Comparison of ENCODE assay signal across 9 cellular contexts in genomic region chr14:99595034-99595433, GRCh38. TPM values are rescaled to one million over a fixed set of nuclear protein-coding genes. Genes with fewer than 3 reads are reported as not detected.
DNase-seq lines count a peak whose midpoint lies in the region; ATAC-seq and TF ChIP-seq lines count a peak whose summit lies in the region.
"Had no signal": no experiment of that assay in that cellular context is flagged by ENCODE, and none has a peak within 500 bp of the region (broad histone marks: within the 10 kb centered on the region; RNA-seq: fewer than 3 reads in every experiment).

No MANE protein-coding gene starts in this region.

- H3K36me3 Mint-ChIP-seq in activated T-helper 17 cell treated with anti-CD3 and anti-CD28 coated beads, Interleukin-2, amount 50 U/mL, for 72 hours (ENCODE audit: low read depth): no peaks in the 10 kb centered on the region

- TF ChIP-seq CTCF in stomach (IDR thresholded peaks at IDR 0.05): no peak

- peak overlapping the region; percentile 66 for H3K4me3 Mint-ChIP-seq in activated T-helper 17 cell treated with anti-CD3 and anti-CD28 coated beads, Interleukin-2, amount 50 U/mL, for 72 hours

- peak overlapping the region; percentile 83 for H3K27ac Mint-ChIP-seq in activated T-helper 17 cell treated with anti-CD3 and anti-CD28 coated beads, Interleukin-2, amount 50 U/mL, for 72 hours

- no peaks in the 10 kb centered on the region for H3K9me3 Mint-ChIP-seq in activated T-helper 17 cell treated with anti-CD3 and anti-CD28 coated beads, Interleukin-2, amount 50 U/mL, for 72 hours

- peaks cover 12% of the 10 kb centered on the region for H3K4me1 Mint-ChIP-seq in activated T-helper 17 cell treated with anti-CD3 and anti-CD28 coated beads, Interleukin-2, amount 50 U/mL, for 72 hours

- H3K27me3 ChIP-seq in stomach: no peaks in the 10 kb centered on the region

- no peak overlapping the region for H3K4me3 ChIP-seq in stomach
- H3K4me3 ChIP-seq: A549 had no signal

- DNase-seq in activated T-cell treated with anti-CD3 and anti-CD28 coated beads for 24 hours (ENCODE audit: low read depth) (peak; percentile 28), activated T-cell treated with anti-CD3 and anti-CD28 coated beads for 4 hours (no peak), stomach (no peak), MV-4-11 (lab: John Stamatoyannopoulos, UW) (no peak), NCI-H2227 (lab: John Stamatoyannopoulos, UW; ENCODE audit: unreplicated experiment) (no peak), mucosa of gallbladder (ENCODE audit: low spot score) (no peak)

- no peaks in the 10 kb centered on the region for H3K27me3 Mint-ChIP-seq in activated T-helper 17 cell treated with anti-CD3 and anti-CD28 coated beads, Interleukin-2, amount 50 U/mL, for 72 hours

- WGBS in stomach, 5 donors: 61 to 79% (median 72%) methylated on average over 8 to 9 of the region's 9 CpGs

- no peak for TF ChIP-seq EP300 in stomach (IDR thresholded peaks at IDR 0.05)

- peaks cover 91 to 98% (median 95%) of the 10 kb centered on the region in 4 donors for H3K4me1 ChIP-seq in stomach

- H3K9me3 ChIP-seq in stomach: no peaks in the 10 kb centered on the region
- H3K9me3 ChIP-seq: A549 had no signal

- no peak for TF ChIP-seq POLR2A in stomach (IDR thresholded peaks at IDR 0.05)

- no peaks in the 10 kb centered on the region for H3K36me3 ChIP-seq in stomach

- peak overlapping the region; percentile 80 to 92 (median 85) for H3K27ac ChIP-seq in stomach

- peak; percentile 82 for ATAC-seq in HG03196 (IDR thresholded peaks at IDR 0.05; ENCODE audit: unreplicated experiment)
- peak; percentile 96 for ATAC-seq in activated T-helper 17 cell treated with anti-CD3 and anti-CD28 coated beads, Interleukin-2, amount 50 U/mL, for 72 hours (replicated peaks)
- ATAC-seq: A549 had no signal

- intact Hi-C loops in stomach (cut with DNase I; ENCODE audit: low total_unique reads): no loop called here

RNA-seq across cellular contexts. Expression of gene CCDC85C, which starts 9.0 kb away (rescaled TPM):
- total RNA-seq in activated T-helper 17 cell treated with anti-CD3 and anti-CD28 coated beads, Interleukin-2, amount 50 U/mL, for 72 hours: 1 to 10 TPM; 2.8 to 3.4 TPM
- 10 to 100 TPM; 10.5 to 28.6 (median 14.5) TPM for total RNA-seq in stomach
- 10 to 100 TPM; 11.4 to 20.1 (median 17.3) TPM for polyA plus RNA-seq in stomach
- total RNA-seq in mucosa of gallbladder: 41.3 TPM

RNA-seq across cellular contexts. Expression of gene HHIPL1, which starts 49.9 kb away (rescaled TPM):
- under 1 TPM in 1 of 2 donors, not detected in 1; 0.19 TPM for total RNA-seq in activated T-helper 17 cell treated with anti-CD3 and anti-CD28 coated beads, Interleukin-2, amount 50 U/mL, for 72 hours
- total RNA-seq in stomach (1 to 10 TPM in 3 of 5 donors, under 1 TPM in 1, not detected in 1; 0.45 to 2.0 (median 1.2) TPM), mucosa of gallbladder (5.3 TPM)
- polyA plus RNA-seq in stomach: under 1 TPM; 0.15 to 0.68 (median 0.20) TPM
